Comparison of ENCODE assay signal across 20 cellular contexts in genomic region chr16:12704492-12705111, GRCh38.
"Had no signal": no experiment of that assay in that cellular context is flagged by ENCODE, and none has a peak within 500 bp of the region (broad histone marks: within the 10 kb centered on the region; RNA-seq: fewer than 3 reads in every experiment).

No MANE protein-coding gene starts in this region.

- ATAC-seq: K562 had no signal

- H3K9ac ChIP-seq: KMS-11 had no signal

- H3K4me1 ChIP-seq: SJSA1 had no signal

- H3K4me2 ChIP-seq: KMS-11 had no signal

- H3K9me3 ChIP-seq: SJSA1 had no signal

- H3K27me3 ChIP-seq: SJSA1 had no signal

- H3K36me3 ChIP-seq: SJSA1 had no signal

- DNase-seq: Kasumi-1, MM.1S, NCI-H1092 treated with DMSO at 0.1 percent for 48 hours, NCI-H1436, NCI-H187, NCI-H2029, NCI-H2081 treated with DMSO at 0.1 percent for 48 hours, NCI-H226, NCI-H446, NCI-H510A, NCI-H524 treated with DMSO at 0.1 percent for 48 hours, NCI-H69, NCI-H774, Right ventricle myocardium superior, RPMI8226, SIG-M5 had no signal

- H3K27ac ChIP-seq: KMS-11, SJSA1, SK-N-MC had no signal

- H3K4me3 ChIP-seq: K562, SJSA1, SK-N-MC had no signal
